1 cellular context compared by ENCODE assay signal in the genomic region with DNA sequence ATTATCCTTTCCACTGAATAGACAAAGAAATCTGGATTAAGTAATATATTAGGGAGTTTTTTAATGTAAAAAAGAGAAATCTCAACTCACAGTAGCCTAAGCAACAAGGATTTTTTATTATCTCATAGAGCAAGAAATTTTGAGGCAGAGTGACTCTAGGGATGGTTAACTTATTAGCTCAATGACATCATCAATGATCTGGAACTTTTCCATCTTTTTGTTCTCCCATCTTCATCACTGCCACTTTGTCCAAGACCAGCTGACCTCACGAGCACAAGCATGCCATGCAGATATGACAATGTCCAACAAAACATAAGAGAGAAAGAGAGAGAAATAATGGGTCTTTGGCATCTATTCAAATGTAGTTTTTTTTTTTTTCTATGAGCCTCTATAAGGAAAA.
TF ChIP-seq lines count a peak whose summit lies in the region.

No MANE protein-coding gene starts in this region.

TF ChIP-seq in IMR-90, 13 proteins besides CTCF, POLR2A, EP300 and RAD21 (continued from another document):
- TF ChIP-seq CHD1 (IDR thresholded peaks at IDR 0.05; ENCODE audit: low read depth, low read length) = no peak
